In genomic region chr2:26630669-26631360, GRCh38 we compare ENCODE assay signal across 1 cellular context.
TF ChIP-seq lines count a peak whose summit lies in the region.

No MANE protein-coding gene starts in this region.

TF ChIP-seq in SK-N-SH treated with all-trans-retinoic acid at 6 μM for 48 hours, 23 proteins besides CTCF, POLR2A, EP300 and RAD21 (continued from another document):
- TF ChIP-seq, protein P1, sequence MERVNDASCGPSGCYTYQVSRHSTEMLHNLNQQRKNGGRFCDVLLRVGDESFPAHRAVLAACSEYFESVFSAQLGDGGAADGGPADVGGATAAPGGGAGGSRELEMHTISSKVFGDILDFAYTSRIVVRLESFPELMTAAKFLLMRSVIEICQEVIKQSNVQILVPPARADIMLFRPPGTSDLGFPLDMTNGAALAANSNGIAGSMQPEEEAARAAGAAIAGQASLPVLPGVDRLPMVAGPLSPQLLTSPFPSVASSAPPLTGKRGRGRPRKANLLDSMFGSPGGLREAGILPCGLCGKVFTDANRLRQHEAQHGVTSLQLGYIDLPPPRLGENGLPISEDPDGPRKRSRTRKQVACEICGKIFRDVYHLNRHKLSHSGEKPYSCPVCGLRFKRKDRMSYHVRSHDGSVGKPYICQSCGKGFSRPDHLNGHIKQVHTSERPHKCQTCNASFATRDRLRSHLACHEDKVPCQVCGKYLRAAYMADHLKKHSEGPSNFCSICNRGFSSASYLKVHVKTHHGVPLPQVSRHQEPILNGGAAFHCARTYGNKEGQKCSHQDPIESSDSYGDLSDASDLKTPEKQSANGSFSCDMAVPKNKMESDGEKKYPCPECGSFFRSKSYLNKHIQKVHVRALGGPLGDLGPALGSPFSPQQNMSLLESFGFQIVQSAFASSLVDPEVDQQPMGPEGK (CRISPR knock-in tag; IDR thresholded peaks at IDR 0.05; ENCODE audit: borderline replicate concordance): no peak
- TF ChIP-seq BACH2 (CRISPR knock-in tag; IDR thresholded peaks at IDR 0.05; ENCODE audit: borderline replicate concordance): no peak
- TF ChIP-seq, protein P2, sequence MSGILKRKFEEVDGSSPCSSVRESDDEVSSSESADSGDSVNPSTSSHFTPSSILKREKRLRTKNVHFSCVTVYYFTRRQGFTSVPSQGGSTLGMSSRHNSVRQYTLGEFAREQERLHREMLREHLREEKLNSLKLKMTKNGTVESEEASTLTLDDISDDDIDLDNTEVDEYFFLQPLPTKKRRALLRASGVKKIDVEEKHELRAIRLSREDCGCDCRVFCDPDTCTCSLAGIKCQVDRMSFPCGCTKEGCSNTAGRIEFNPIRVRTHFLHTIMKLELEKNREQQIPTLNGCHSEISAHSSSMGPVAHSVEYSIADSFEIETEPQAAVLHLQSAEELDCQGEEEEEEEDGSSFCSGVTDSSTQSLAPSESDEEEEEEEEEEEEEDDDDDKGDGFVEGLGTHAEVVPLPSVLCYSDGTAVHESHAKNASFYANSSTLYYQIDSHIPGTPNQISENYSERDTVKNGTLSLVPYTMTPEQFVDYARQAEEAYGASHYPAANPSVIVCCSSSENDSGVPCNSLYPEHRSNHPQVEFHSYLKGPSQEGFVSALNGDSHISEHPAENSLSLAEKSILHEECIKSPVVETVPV (CRISPR knock-in tag; IDR thresholded peaks at IDR 0.05): no peak
